In genomic region chr1:114715952-114716303, GRCh38 we compare ENCODE assay signal across 7 cellular contexts. TPM values are rescaled to one million over a fixed set of nuclear protein-coding genes. Genes with fewer than 3 reads are reported as not detected.
DNase-seq lines count a peak whose midpoint lies in the region; ATAC-seq and TF ChIP-seq lines count a peak whose summit lies in the region.

No MANE protein-coding gene starts in this region.

- TF ChIP-seq CTCF in OCI-LY3 (IDR thresholded peaks at IDR 0.05; ENCODE audit: low read depth, low read length) (no peak), ovary (IDR thresholded peaks at IDR 0.05) (no peak)

- H3K36me3 ChIP-seq in OCI-LY3 (replicated peaks; ENCODE audit: low read depth, low read length) (peaks cover 18% of the 10 kb centered on the region), ovary (no peaks in the 10 kb centered on the region)

- H3K4me3 ChIP-seq in OCI-LY3 (ENCODE audit: low read length), result peak overlapping the region; percentile 95
- H3K4me3 ChIP-seq in ovary, result peak overlapping the region; percentile 63

- no peak for TF ChIP-seq EP300 in ovary (IDR thresholded peaks at IDR 0.05)

- H3K79me2 ChIP-seq in OCI-LY3 (ENCODE audit: low read length), result peaks cover 31% of the 10 kb centered on the region

- H3K4me1 ChIP-seq in OCI-LY3 (ENCODE audit: low read length) (peaks cover 11% of the 10 kb centered on the region), ovary (ENCODE audit: insufficient read depth) (peaks cover 2% of the 10 kb centered on the region)

- DNase-seq in epithelial cell of prostate (ENCODE audit: low read depth, low spot score), result no peak
- no peak for DNase-seq in ovary
- DNase-seq in hippocampal formation (lab: John Stamatoyannopoulos, UW), result no peak

- H3K9me3 ChIP-seq in OCI-LY3 (ENCODE audit: insufficient read depth, low read length), result no peaks in the 10 kb centered on the region
- H3K9me3 ChIP-seq in ovary, result no peaks in the 10 kb centered on the region

- peak overlapping the region; percentile 81 for H3K27ac ChIP-seq in OCI-LY3 (ENCODE audit: low read length)
- peak overlapping the region; percentile 85 for H3K27ac ChIP-seq in epithelial cell of prostate
- H3K27ac ChIP-seq in ovary, result peak overlapping the region in 1 of 2 donors; percentile 44

- WGBS in ovary, 3 donors, result 21 to 25% (median 22%) methylated on average over 4 of the region's 4 CpGs

- intact Hi-C loops in ovary (cut with DNase I), result loop anchor here in 1 of 4 donors (2.0 to 10.0 kb wide), 2 partner anchors 41 to 371 kb away; partner anchors contain the start of gene CSDE1

- H3K4me2 ChIP-seq in OCI-LY3 (ENCODE audit: low read length), result peak overlapping the region; percentile 65

- no peaks in the 10 kb centered on the region for H4K20me1 ChIP-seq in OCI-LY3 (ENCODE audit: insufficient read depth, low read length)

- H2AFZ ChIP-seq in OCI-LY3 (ENCODE audit: low read depth, low read length), result no peak overlapping the region

- ATAC-seq in GM21737 (IDR thresholded peaks at IDR 0.05; ENCODE audit: unreplicated experiment) (peak; percentile 5), GM19467 (IDR thresholded peaks at IDR 0.05; ENCODE audit: unreplicated experiment) (no peak), HG03571 (IDR thresholded peaks at IDR 0.05; ENCODE audit: unreplicated experiment) (no peak)

- H3K27me3 ChIP-seq in OCI-LY3 (ENCODE audit: low read depth, low read length) (no peaks in the 10 kb centered on the region), ovary (no peaks in the 10 kb centered on the region)

- peak overlapping the region; percentile 99 for H3K9ac ChIP-seq in OCI-LY3 (ENCODE audit: low read length)

- no peak for TF ChIP-seq POLR2A in ovary (IDR thresholded peaks at IDR 0.05)

RNA-seq across cellular contexts. Expression of gene NRAS, which starts 0.6 kb away (rescaled TPM):
- 10 to 100 TPM; 12.9 to 21.7 (median 16.4) TPM for total RNA-seq in ovary
- 10 to 100 TPM in 1 of 2 donors, 1 to 10 TPM in 1; 8.7 to 17.8 TPM for polyA plus RNA-seq in ovary

RNA-seq across cellular contexts. Expression of gene AMPD1, which starts 20.6 kb away (rescaled TPM):
- under 1 TPM in 1 of 7 donors, not detected in 6; 0.13 TPM for total RNA-seq in ovary
- 1 to 10 TPM in 1 of 2 donors, under 1 TPM in 1; 0.18 to 1.8 TPM for polyA plus RNA-seq in ovary

RNA-seq across cellular contexts. Expression of gene CSDE1, which starts 41.9 kb away (rescaled TPM):
- total RNA-seq in ovary, result 100 to 1,000 TPM; 357 to 752 (median 558) TPM
- 100 to 1,000 TPM; 225 to 458 TPM for polyA plus RNA-seq in ovary

RNA-seq across cellular contexts. Expression of gene DENND2C, which starts 46.1 kb away (rescaled TPM):
- 1 to 10 TPM; 2.2 to 3.6 (median 2.6) TPM for total RNA-seq in ovary
- polyA plus RNA-seq in ovary, result 1 to 10 TPM; 1.5 to 2.9 TPM
